ENCODE assay signal across 11 cellular contexts in genomic region chr10:113026679-113027078, GRCh38.
DNase-seq lines count a peak whose midpoint lies in the region; ATAC-seq and TF ChIP-seq lines count a peak whose summit lies in the region.
"Had no signal": no experiment of that assay in that cellular context is flagged by ENCODE, and none has a peak within 500 bp of the region (broad histone marks: within the 10 kb centered on the region; RNA-seq: fewer than 3 reads in every experiment).

No MANE protein-coding gene starts in this region.

- ATAC-seq in SK-N-SH treated with all-trans-retinoic acid at 6 μM for 48 hours (peak; percentile 64), GM21737 (IDR thresholded peaks at IDR 0.05; ENCODE audit: unreplicated experiment) (no peak), GM21367 (IDR thresholded peaks at IDR 0.05; ENCODE audit: unreplicated experiment) (no peak)
- ATAC-seq in activated CD4-positive, CD25-positive, alpha-beta regulatory T cell treated with anti-CD3 and anti-CD28 coated beads, Interleukin-2, amount 50 U/mL, for 24 hours = no peak

- peaks cover 30% of the 10 kb centered on the region for H3F3A ChIP-seq in GM23248 (ENCODE audit: insufficient read depth)

- H3K9ac ChIP-seq in GM23248 (no peak overlapping the region), subcutaneous abdominal adipose tissue (ENCODE audit: low read length in 5 of 5) (peak overlapping the region in 1 of 5 donors; percentile 20)
- H3K9ac ChIP-seq: KMS-11 had no signal

- H3K9me3 ChIP-seq in GM23248 (ENCODE audit: low read depth) (no peaks in the 10 kb centered on the region), subcutaneous abdominal adipose tissue (ENCODE audit: control insufficient read depth in 5 of 5, low read length in 5 of 5) (no peaks in the 10 kb centered on the region)
- H3K9me3 ChIP-seq: testis had no signal

- peak overlapping the region; percentile 26; the same call in 1 of the 2 replicates for H3K27ac ChIP-seq in GM23248
- H3K27ac ChIP-seq in subcutaneous abdominal adipose tissue (ENCODE audit: low read depth, low read length) = peak overlapping the region; percentile 50
- H3K27ac ChIP-seq: KMS-11, testis had no signal

- peaks cover 97% of the 10 kb centered on the region for H3K79me2 ChIP-seq in GM23248 (ENCODE audit: insufficient read depth)

- no peaks in the 10 kb centered on the region for H3K9me2 ChIP-seq in GM23248 (ENCODE audit: insufficient read depth)

- H3K4me3 ChIP-seq in GM23248 (no peak overlapping the region), subcutaneous abdominal adipose tissue (ENCODE audit: low read depth in 1 of 5, low read length in 5 of 5) (no peak overlapping the region)
- H3K4me3 ChIP-seq: testis had no signal

- H4K20me1 ChIP-seq in GM23248 (ENCODE audit: insufficient read depth) = no peaks in the 10 kb centered on the region; the same call in 1 of the 2 replicates

- WGBS in GM23248 (ENCODE audit: low coverage in 1 of 2, low lambda C conversion rate in 2 of 2, missing lambda C conversion rate in 2 of 2), 2 experiments = 34 to 35% methylated on average over 4 of the region's 4 CpGs

- no peaks in the 10 kb centered on the region for H3K27me3 ChIP-seq in GM23248 (replicated peaks; ENCODE audit: insufficient read depth)
- H3K27me3 ChIP-seq in subcutaneous abdominal adipose tissue (ENCODE audit: control insufficient read depth in 5 of 5, insufficient read depth in 4 of 5, low read length in 5 of 5) = no peaks in the 10 kb centered on the region
- H3K27me3 ChIP-seq: testis had no signal

- H3K4me1 ChIP-seq in GM23248 (ENCODE audit: insufficient read depth) (peaks cover 44% of the 10 kb centered on the region), subcutaneous abdominal adipose tissue (ENCODE audit: control insufficient read depth in 5 of 5, insufficient read depth in 5 of 5, low read length in 5 of 5) (peaks cover 16 to 60% (median 48%) of the 10 kb centered on the region in 5 donors)

- H3K36me3 ChIP-seq in GM23248 (ENCODE audit: low read depth) (0 out of 2 replicates have a peak, but pooled peaks cover 4% of the 10 kb centered on the region), subcutaneous abdominal adipose tissue (ENCODE audit: control insufficient read depth in 5 of 5, insufficient read depth in 5 of 5, low read length in 5 of 5) (no peaks in the 10 kb centered on the region)

- H3K4me2 ChIP-seq in GM23248 (ENCODE audit: unreplicated experiment) = no peak overlapping the region
- H3K4me2 ChIP-seq: KMS-11 had no signal

- DNase-seq in GM23248 (peak; percentile 56), kidney glomerular epithelial cell (lab: John Stamatoyannopoulos, UW) (peak; percentile 24)
- DNase-seq in activated CD8-positive, alpha-beta memory T cell treated with anti-CD3 and anti-CD28 coated beads, Interleukin-2, amount 50 U/mL, for 4 hours = no peak
- DNase-seq: SW 1271, testis had no signal

- H2AFZ ChIP-seq in GM23248 = no peak overlapping the region

- in situ Hi-C loops in GM23248 (cut with MboI) = no loop called here

TF ChIP-seq in SK-N-SH treated with all-trans-retinoic acid at 6 μM for 48 hours, 23 proteins besides CTCF, POLR2A, EP300 and RAD21:
- TF ChIP-seq ISL1 (CRISPR knock-in tag; IDR thresholded peaks at IDR 0.05) (peak; percentile 39; the same call in 1 of the 2 replicates), ZC3H10 (CRISPR knock-in tag; IDR thresholded peaks at IDR 0.05) (peak; percentile 37; the same call in 1 of the 2 replicates), OSR1 (CRISPR knock-in tag; IDR thresholded peaks at IDR 0.05) (no peak)
